ENCODE assay signal across 11 cellular contexts in genomic region chr20:48698507-48699267, GRCh38.
DNase-seq lines count a peak whose midpoint lies in the region; ATAC-seq and TF ChIP-seq lines count a peak whose summit lies in the region.
"Had no signal": no experiment of that assay in that cellular context is flagged by ENCODE, and none has a peak within 500 bp of the region (broad histone marks: within the 10 kb centered on the region; RNA-seq: fewer than 3 reads in every experiment).

No MANE protein-coding gene starts in this region.

- no peak for TF ChIP-seq EP300 in stomach (IDR thresholded peaks at IDR 0.05)

- H3K36me3 ChIP-seq in stomach: peaks cover 0 to 44% (median 14%) of the 10 kb centered on the region in 4 donors

- WGBS in stomach, 5 donors: 74 to 85% (median 82%) methylated on average over 13 of the region's 13 CpGs

- peak overlapping the region; percentile 21 to 74 (median 64) for H3K27ac ChIP-seq in stomach

- H3K9me3 ChIP-seq in T-helper 17 cell (ENCODE audit: control insufficient read depth, low read length, poor library complexity, severe bottlenecking) (no peaks in the 10 kb centered on the region), stomach (no peaks in the 10 kb centered on the region)

- peak; percentile 11 for DNase-seq in NCI-H1092 treated with DMSO at 0.1 percent for 48 hours (lab: John Stamatoyannopoulos, UW)
- DNase-seq in NCI-H1092 (lab: John Stamatoyannopoulos, UW): no peak
- DNase-seq in T-helper 17 cell: no peak
- no peak for DNase-seq in fibroblast of villous mesenchyme (ENCODE audit: low read depth)
- no peak for DNase-seq in stomach
- DNase-seq in foreskin fibroblast: no peak
- DNase-seq: activated effector memory CD4-positive, alpha-beta T cell treated with Interleukin-2 at 50 U/mL for 16 hours had no signal

- H3K4me3 ChIP-seq in fibroblast of villous mesenchyme (ENCODE audit: low read depth, low read length): no peak overlapping the region
- H3K4me3 ChIP-seq in stomach: no peak overlapping the region
- no peak overlapping the region for H3K4me3 ChIP-seq in foreskin fibroblast (ENCODE audit: low read depth in 1 of 2, low read length in 2 of 2)
- H3K4me3 ChIP-seq: lung, skin epidermis had no signal

- peak overlapping the region; percentile 79 for H3K27ac Mint-ChIP-seq in T-helper 17 cell

- peaks cover 40% of the 10 kb centered on the region for H3K4me1 Mint-ChIP-seq in T-helper 17 cell

- H3K4me3 Mint-ChIP-seq in T-helper 17 cell: no peak overlapping the region

- no peaks in the 10 kb centered on the region for H3K27me3 ChIP-seq in stomach

- peaks cover 14% of the 10 kb centered on the region for H3K36me3 Mint-ChIP-seq in T-helper 17 cell (ENCODE audit: low read depth)

- intact Hi-C loops in stomach (cut with DNase I; ENCODE audit: low total_unique reads): no loop called here

- peaks cover 16 to 35% (median 23%) of the 10 kb centered on the region in 4 donors for H3K4me1 ChIP-seq in stomach

- no peak for TF ChIP-seq POLR2A in stomach (IDR thresholded peaks at IDR 0.05)

- no peaks in the 10 kb centered on the region for H3K27me3 Mint-ChIP-seq in T-helper 17 cell

- ATAC-seq in T-helper 17 cell: no peak
- ATAC-seq in HG02571 (IDR thresholded peaks at IDR 0.05; ENCODE audit: unreplicated experiment): no peak
- ATAC-seq in HG02973 (IDR thresholded peaks at IDR 0.05; ENCODE audit: unreplicated experiment): no peak

- TF ChIP-seq CTCF in fibroblast of villous mesenchyme (IDR thresholded peaks at IDR 0.05; ENCODE audit: insufficient read depth, low read depth, low read length): peak; percentile 25
- TF ChIP-seq CTCF in stomach (IDR thresholded peaks at IDR 0.05): no peak
- TF ChIP-seq CTCF in foreskin fibroblast (IDR thresholded peaks at IDR 0.05; ENCODE audit: low read depth, low read length): no peak
